ENCODE assay signal across 8 cellular contexts in genomic region chr2:54629914-54630609, GRCh38.
DNase-seq lines count a peak whose midpoint lies in the region; ATAC-seq and TF ChIP-seq lines count a peak whose summit lies in the region.

No MANE protein-coding gene starts in this region.

- no peak overlapping the region for H3K27ac Mint-ChIP-seq in endodermal cell

- peaks cover 93% of the 10 kb centered on the region for H3K36me3 Mint-ChIP-seq in endodermal cell (ENCODE audit: low read depth)

- DNase-seq in AG08396 (ENCODE audit: low spot score) (peak; percentile 25), HPDE6-E6E7 (ENCODE audit: extremely low spot score) (peak; percentile 19), cardiac fibroblast (ENCODE audit: low read depth in 2 of 2) (peak; percentile 37 to 97), lung (ENCODE audit: low spot score) (peak; percentile 50), endodermal cell (no peak), dedifferentiated amniotic fluid mesenchymal stem cell (ENCODE audit: extremely low spot score) (no peak), globus pallidus (ENCODE audit: low spot score) (no peak), GOT3 (lab: John Stamatoyannopoulos, UW) (no peak)

- ATAC-seq in lung (ENCODE audit: insufficient read depth, low FRiP score) = peak; percentile 38

- no peak overlapping the region for H3K4me3 ChIP-seq in cardiac fibroblast (replicated peaks in 1 of 2; ENCODE audit: low read depth in 2 of 2, low read length in 2 of 2)
- H3K4me3 ChIP-seq in lung = no peak overlapping the region
- H3K4me3 ChIP-seq in endodermal cell (ENCODE audit: low read length) = no peak overlapping the region

- H3K9ac ChIP-seq in endodermal cell (ENCODE audit: extremely low read depth, low read length, poor library complexity, severe bottlenecking) = no peak overlapping the region

- H3K27me3 Mint-ChIP-seq in endodermal cell (ENCODE audit: insufficient read depth) = no peaks in the 10 kb centered on the region

- no peak overlapping the region for H3K4me3 Mint-ChIP-seq in endodermal cell

- TF ChIP-seq CTCF in cardiac fibroblast (IDR thresholded peaks at IDR 0.05; ENCODE audit: low read depth, low read length) (no peak), lung (IDR thresholded peaks at IDR 0.05; ENCODE audit: control extremely low read depth, extremely low read depth) (no peak), endodermal cell (conservative IDR thresholded peaks at IDR 0.05) (no peak)

- WGBS in lung, 2 donors = 53 to 74% methylated on average over 9 of the region's 9 CpGs
- 96 to 99% methylated on average over 8 to 9 of the region's 9 CpGs for WGBS in endodermal cell (ENCODE audit: insufficient coverage in 1 of 2, insufficient read length in 1 of 2), 2 experiments

- no peaks in the 10 kb centered on the region for H3K9me3 Mint-ChIP-seq in endodermal cell

- H3K36me3 ChIP-seq in lung (ENCODE audit: control insufficient read depth in 2 of 2, insufficient read depth in 2 of 2, low read length in 2 of 2) (peaks cover 24 to 58% of the 10 kb centered on the region in 2 donors), endodermal cell (ENCODE audit: control insufficient read depth, insufficient read depth, low read length) (peaks cover 96% of the 10 kb centered on the region)

- H3K4me1 ChIP-seq in lung (ENCODE audit: control insufficient read depth in 2 of 2, insufficient read depth in 2 of 2, low read length in 2 of 2) = peaks cover 23 to 36% of the 10 kb centered on the region in 2 donors
- no peaks in the 10 kb centered on the region for H3K4me1 ChIP-seq in endodermal cell (ENCODE audit: control insufficient read depth, insufficient read depth, low read length)

- peak overlapping the region; percentile 72 to 76 for H3K27ac ChIP-seq in lung (ENCODE audit: low read depth in 1 of 2, low read length in 1 of 2)
- no peak overlapping the region for H3K27ac ChIP-seq in endodermal cell (ENCODE audit: low read depth, low read length)

- no peaks in the 10 kb centered on the region for H3K4me1 Mint-ChIP-seq in endodermal cell

- H3K9me3 ChIP-seq in lung (ENCODE audit: control insufficient read depth in 2 of 2, insufficient read depth in 1 of 2, low read length in 1 of 2) = no peaks in the 10 kb centered on the region
- no peaks in the 10 kb centered on the region for H3K9me3 ChIP-seq in endodermal cell (ENCODE audit: control insufficient read depth, low read length)

- no peaks in the 10 kb centered on the region for H3K27me3 ChIP-seq in lung (ENCODE audit: control insufficient read depth, insufficient read depth)
- H3K27me3 ChIP-seq in endodermal cell (ENCODE audit: control insufficient read depth, insufficient read depth, low read length, poor library complexity, severe bottlenecking) = no peaks in the 10 kb centered on the region

Comparison
In these comparisons a context has a peak if more than half of its experiments do, and no peak if none do; other contexts are left out.
1. DNase-seq: peak in AG08396 (single experiment), HPDE6-E6E7 (single experiment), cardiac fibroblast (2 of 2) and lung (single experiment); none in endodermal cell (single experiment), dedifferentiated amniotic fluid mesenchymal stem cell (single experiment), globus pallidus (single experiment) and GOT3 (single experiment).